ENCODE assay signal across 8 cellular contexts in the genomic region with DNA sequence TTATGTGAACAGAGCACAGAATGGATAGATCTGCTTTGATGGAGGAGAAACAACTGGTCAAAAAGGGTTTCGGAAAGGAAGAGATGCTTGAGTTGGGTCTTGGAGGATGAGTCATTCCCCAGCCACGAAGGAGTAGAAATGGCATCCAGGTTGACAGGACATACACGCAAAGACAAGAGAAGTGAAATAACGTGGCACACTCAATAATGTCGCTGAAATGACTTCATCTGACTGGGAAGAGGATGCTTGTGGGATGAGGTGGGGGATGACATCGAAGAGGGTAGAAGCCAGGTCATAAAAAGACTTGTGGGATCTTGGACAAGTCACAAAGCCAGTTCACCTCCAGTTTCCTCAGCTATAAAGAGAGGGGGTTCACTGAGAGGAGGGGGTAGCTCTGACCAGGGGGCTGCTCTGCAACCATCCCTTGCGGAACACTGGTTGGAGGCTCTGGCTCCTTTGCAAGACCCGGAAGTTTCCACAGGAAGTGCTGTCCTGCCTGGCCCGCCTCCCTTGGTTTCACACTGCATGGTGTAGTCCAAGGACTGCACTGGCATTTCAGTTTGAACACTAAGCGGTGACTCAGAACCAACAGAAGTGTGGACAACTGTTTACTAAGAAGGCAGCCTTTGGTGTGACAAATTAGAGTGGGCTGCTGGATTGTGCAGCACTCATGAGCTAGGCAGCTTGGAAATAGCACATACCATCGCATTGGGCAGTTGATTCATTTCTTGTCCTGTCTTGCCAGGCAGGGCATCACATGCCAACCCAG.
A peak's percentile ranks its signal among the peaks of the same experiment; 100 is the strongest.
DNase-seq lines count a peak whose midpoint lies in the region; ATAC-seq and TF ChIP-seq lines count a peak whose summit lies in the region.

No MANE protein-coding gene starts in this region.

- H3K27me3 ChIP-seq in WERI-Rb-1 (ENCODE audit: insufficient read depth, low read depth, severe bottlenecking): peaks cover 80% of the 10 kb centered on the region

- H3K4me1 Mint-ChIP-seq in dendritic cell treated with granulocyte-macrophage colony-stimulating factor and Interleukin-4, amounts not matched to agents 40 ng/mL and 50 ng/mL, for 4 days (ENCODE audit: low read depth): peaks cover 95% of the 10 kb centered on the region

- ATAC-seq in GM19467 (IDR thresholded peaks at IDR 0.05; ENCODE audit: unreplicated experiment) (peak; percentile 43), HG03571 (IDR thresholded peaks at IDR 0.05; ENCODE audit: unreplicated experiment) (peak; percentile 58), left colon (no peak)

- H3K4me3 Mint-ChIP-seq in dendritic cell treated with granulocyte-macrophage colony-stimulating factor and Interleukin-4, amounts not matched to agents 40 ng/mL and 50 ng/mL, for 4 days: no peak overlapping the region

- no peaks in the 10 kb centered on the region for H3K9me3 ChIP-seq in WERI-Rb-1 (ENCODE audit: severe bottlenecking)

- H3K27ac ChIP-seq in WERI-Rb-1: no peak overlapping the region

- H3K36me3 Mint-ChIP-seq in dendritic cell treated with granulocyte-macrophage colony-stimulating factor and Interleukin-4, amounts not matched to agents 40 ng/mL and 50 ng/mL, for 4 days (ENCODE audit: low read depth): peaks cover 7% of the 10 kb centered on the region

- H3K27me3 Mint-ChIP-seq in dendritic cell treated with granulocyte-macrophage colony-stimulating factor and Interleukin-4, amounts not matched to agents 40 ng/mL and 50 ng/mL, for 4 days: no peaks in the 10 kb centered on the region

- intact Hi-C loops in dendritic cell treated with granulocyte-macrophage colony-stimulating factor and Interleukin-4, amounts not matched to agents 40 ng/mL and 50 ng/mL, for 4 days (cut with micrococcal nuclease): loop anchor here (5.0 to 10.0 kb wide), 3 partner anchors 38 to 133 kb away; no protein-coding TSS in a partner anchor
- intact Hi-C loops in left colon (cut with DNase I, micrococcal nuclease): no loop called here

- H3K36me3 ChIP-seq in WERI-Rb-1: no peaks in the 10 kb centered on the region

- no peak overlapping the region for H3K4me3 ChIP-seq in WERI-Rb-1 (ENCODE audit: low read depth, low read length)

- TF ChIP-seq CTCF in WERI-Rb-1 (IDR thresholded peaks at IDR 0.05; ENCODE audit: low read depth, low read length): no peak

- peak overlapping the region; percentile 94 for H3K27ac Mint-ChIP-seq in dendritic cell treated with granulocyte-macrophage colony-stimulating factor and Interleukin-4, amounts not matched to agents 40 ng/mL and 50 ng/mL, for 4 days

- peaks cover 8% of the 10 kb centered on the region for H3K9me3 Mint-ChIP-seq in dendritic cell treated with granulocyte-macrophage colony-stimulating factor and Interleukin-4, amounts not matched to agents 40 ng/mL and 50 ng/mL, for 4 days

- DNase-seq in CD1c-positive myeloid dendritic cell (ENCODE audit: extremely low spot score) (peak; percentile 91), left colon (no peak), NCI-H446 treated with DMSO at 0.1 percent for 48 hours (lab: John Stamatoyannopoulos, UW) (no peak), WERI-Rb-1 (no peak)
- DNase-seq in effector CD4-positive, alpha-beta T cell: no peak
